14 cellular contexts compared by ENCODE assay signal in the genomic region with DNA sequence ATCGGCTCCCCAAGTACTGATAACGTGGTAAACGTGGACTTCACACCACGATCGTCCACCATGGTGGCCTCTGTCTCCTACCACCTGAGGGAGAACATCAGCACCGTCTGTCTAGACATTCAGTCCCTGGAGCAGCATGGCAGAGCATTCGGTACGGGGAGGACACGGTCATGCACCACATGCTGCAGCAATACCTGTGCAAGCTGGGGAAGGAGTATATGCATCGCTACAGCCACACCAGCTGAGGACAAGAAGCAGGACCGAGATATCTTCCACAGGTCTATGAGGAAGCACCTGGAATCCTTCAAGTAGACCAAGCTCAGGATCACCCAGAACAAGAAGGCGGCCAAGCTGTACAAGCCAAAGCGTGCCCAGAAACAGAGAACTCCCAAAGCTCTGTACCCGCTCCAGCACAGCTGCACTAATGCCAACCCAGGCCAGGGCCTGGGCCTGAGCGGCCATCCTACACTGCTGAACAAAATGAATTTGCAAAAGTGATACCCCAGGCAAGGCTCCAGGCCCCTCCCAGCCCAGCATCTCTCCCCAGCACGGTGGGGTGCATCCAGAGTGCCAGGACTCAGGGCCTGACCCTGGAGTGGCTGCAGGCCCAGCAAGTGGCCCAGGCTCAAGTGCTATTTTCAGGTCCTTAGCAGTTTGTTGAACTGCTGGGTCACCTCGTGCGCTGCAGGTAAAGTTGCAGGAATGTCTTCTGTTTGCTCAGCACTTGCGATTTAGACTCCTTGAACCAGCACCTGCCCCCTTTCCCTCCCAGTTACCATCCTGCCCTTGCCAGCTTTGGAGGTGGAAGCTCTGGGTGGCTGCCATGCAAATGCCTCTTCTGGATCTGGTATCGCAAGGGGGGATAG.
"Had no signal": no experiment of that assay in that cellular context is flagged by ENCODE, and none has a peak within 500 bp of the region (broad histone marks: within the 10 kb centered on the region; RNA-seq: fewer than 3 reads in every experiment).

No MANE protein-coding gene starts in this region.

- H3K27ac Mint-ChIP-seq: activated naive CD8-positive, alpha-beta T cell treated with anti-CD3 and anti-CD28 coated beads, Interleukin-2, amount 10 ng/mL, durations not matched to agents 7 days and 5 days; nephron; stimulated activated naive CD8-positive, alpha-beta T cell treated with anti-CD3 and anti-CD28 coated beads, Interleukin-15, Interleukin-2, amounts not matched to agents 100 ng/mL and 50 ng/mL, for 24 hours; T-helper 2 cell treated with Interferon-gamma antibody and Interleukin-4, amounts not matched to agents 5 μg/mL and 100 μg/mL, for 36 hours had no signal

- ATAC-seq: activated CD4-positive, CD25-positive, alpha-beta regulatory T cell treated with anti-CD3 and anti-CD28 coated beads, Interleukin-2, amount 50 U/mL, for 24 hours; esophagus mucosa had no signal

- H3K27me3 ChIP-seq: breast epithelium had no signal

- H3K4me3 Mint-ChIP-seq: activated naive CD8-positive, alpha-beta T cell treated with anti-CD3 and anti-CD28 coated beads, Interleukin-2, amount 10 ng/mL, durations not matched to agents 7 days and 5 days; nephron; stimulated activated naive CD8-positive, alpha-beta T cell treated with anti-CD3 and anti-CD28 coated beads, Interleukin-15, Interleukin-2, amounts not matched to agents 100 ng/mL and 50 ng/mL, for 24 hours; T-helper 2 cell treated with Interferon-gamma antibody and Interleukin-4, amounts not matched to agents 5 μg/mL and 100 μg/mL, for 36 hours had no signal

- DNase-seq: activated CD4-positive, alpha-beta T cell treated with anti-CD3 and anti-CD28 coated beads, Interleukin-2, amount 50 U/mL, for 4 hours; activated naive CD8-positive, alpha-beta T cell treated with anti-CD3 and anti-CD28 coated beads, Interleukin-2, amount 10 ng/mL, durations not matched to agents 7 days and 5 days; aorta; hypothalamus; mammary epithelial cell; stimulated activated CD4-positive, alpha-beta T cell treated with anti-CD3 and anti-CD28 coated beads, Interleukin-15, amount 100 ng/mL, for 24 hours; stimulated activated CD4-positive, alpha-beta T cell treated with anti-CD3 and anti-CD28 coated beads, Interleukin-4, amount 100 ng/mL, for 24 hours had no signal

- H3K36me3 ChIP-seq: breast epithelium had no signal

- H3K4me3 ChIP-seq: breast epithelium had no signal

- H3K27ac ChIP-seq: breast epithelium had no signal

- H3K4me1 Mint-ChIP-seq: activated naive CD8-positive, alpha-beta T cell treated with anti-CD3 and anti-CD28 coated beads, Interleukin-2, amount 10 ng/mL, durations not matched to agents 7 days and 5 days had no signal

- H3K9me3 Mint-ChIP-seq: activated naive CD8-positive, alpha-beta T cell treated with anti-CD3 and anti-CD28 coated beads, Interleukin-2, amount 10 ng/mL, durations not matched to agents 7 days and 5 days; nephron; stimulated activated naive CD8-positive, alpha-beta T cell treated with anti-CD3 and anti-CD28 coated beads, Interleukin-15, Interleukin-2, amounts not matched to agents 100 ng/mL and 50 ng/mL, for 24 hours; T-helper 2 cell treated with Interferon-gamma antibody and Interleukin-4, amounts not matched to agents 5 μg/mL and 100 μg/mL, for 36 hours had no signal

- H3K4me1 ChIP-seq: breast epithelium had no signal

- FAIRE-seq: endometrium had no signal

- H3K36me3 Mint-ChIP-seq: activated naive CD8-positive, alpha-beta T cell treated with anti-CD3 and anti-CD28 coated beads, Interleukin-2, amount 10 ng/mL, durations not matched to agents 7 days and 5 days had no signal

- H3K9me3 ChIP-seq: breast epithelium had no signal
